Comparison of ENCODE assay signal across 19 cellular contexts in genomic region chr14:103127861-103128598, GRCh38. TPM values are rescaled to one million over a fixed set of nuclear protein-coding genes. Genes with fewer than 3 reads are reported as not detected.
DNase-seq lines count a peak whose midpoint lies in the region; ATAC-seq and TF ChIP-seq lines count a peak whose summit lies in the region.
"Had no signal": no experiment of that assay in that cellular context is flagged by ENCODE, and none has a peak within 500 bp of the region (broad histone marks: within the 10 kb centered on the region; RNA-seq: fewer than 3 reads in every experiment).

No MANE protein-coding gene starts in this region.

- no peak overlapping the region for H2AFZ ChIP-seq in neural progenitor cell (replicated peaks)

- H3K27me3 ChIP-seq in right cardiac atrium (ENCODE audit: control insufficient read depth, insufficient read depth), result no peaks in the 10 kb centered on the region
- peaks cover 55% of the 10 kb centered on the region for H3K27me3 ChIP-seq in neural progenitor cell

- H3K4me1 Mint-ChIP-seq in chondrocyte (ENCODE audit: low read depth) (peaks cover 48% of the 10 kb centered on the region), neural progenitor cell (peaks cover 26% of the 10 kb centered on the region)

- no peak overlapping the region for H3K4me3 Mint-ChIP-seq in chondrocyte (ENCODE audit: unreplicated experiment)
- peak overlapping the region; percentile 46 for H3K4me3 Mint-ChIP-seq in neural progenitor cell
- H3K4me3 Mint-ChIP-seq: effector memory CD8-positive, alpha-beta T cell had no signal

- H3K36me3 Mint-ChIP-seq in chondrocyte (ENCODE audit: low read depth) (no peaks in the 10 kb centered on the region), neural progenitor cell (no peaks in the 10 kb centered on the region)

- 91% methylated on average over 16 of the region's 16 CpGs for WGBS in right cardiac atrium

- peaks cover 14% of the 10 kb centered on the region for H4K20me1 ChIP-seq in neural progenitor cell (ENCODE audit: low read depth)

- H3K27ac Mint-ChIP-seq in chondrocyte (ENCODE audit: unreplicated experiment) (no peak overlapping the region), neural progenitor cell (no peak overlapping the region)
- H3K27ac Mint-ChIP-seq: effector memory CD8-positive, alpha-beta T cell had no signal

- H3K79me2 ChIP-seq in neural progenitor cell (ENCODE audit: low read depth), result no peaks in the 10 kb centered on the region

- H3K9me3 Mint-ChIP-seq in chondrocyte (ENCODE audit: low read depth) (no peaks in the 10 kb centered on the region), neural progenitor cell (no peaks in the 10 kb centered on the region)
- H3K9me3 Mint-ChIP-seq: effector memory CD8-positive, alpha-beta T cell had no signal

- H3K9ac ChIP-seq in neural progenitor cell, result no peak overlapping the region

- DNase-seq in right cardiac atrium (peak in 2 of 3 donors; percentile 39 to 60), cardiac septum (ENCODE audit: low spot score) (no peak), chondrocyte (ENCODE audit: low spot score) (peak; percentile 92), neural progenitor cell (ENCODE audit: low spot score) (no peak), nucleus accumbens (lab: John Stamatoyannopoulos, UW) (no peak), iPS-NIHi11 (ENCODE audit: low spot score) (no peak)
- DNase-seq: effector memory CD8-positive, alpha-beta T cell; Karpas-422; NCI-H2081 treated with DMSO at 0.1 percent for 48 hours; SIG-M5; sigmoid colon; stimulated activated naive CD4-positive, alpha-beta T cell; T1000 had no signal

- H3K27ac ChIP-seq in right cardiac atrium (ENCODE audit: low read length), result no peak overlapping the region
- H3K27ac ChIP-seq in neural progenitor cell, result no peak overlapping the region

- peaks cover 14% of the 10 kb centered on the region for H3F3A ChIP-seq in neural progenitor cell (ENCODE audit: low read depth)

- ATAC-seq in right cardiac atrium (no peak), GM21786 (IDR thresholded peaks at IDR 0.05; ENCODE audit: unreplicated experiment) (no peak), HG03025 (IDR thresholded peaks at IDR 0.05; ENCODE audit: low FRiP score, unreplicated experiment) (no peak)
- ATAC-seq: effector memory CD8-positive, alpha-beta T cell had no signal

- H3K9me3 ChIP-seq in right cardiac atrium (ENCODE audit: control insufficient read depth, low read length) (no peaks in the 10 kb centered on the region), neural progenitor cell (ENCODE audit: low read depth) (no peaks in the 10 kb centered on the region)
- H3K9me3 ChIP-seq: HAP-1, sigmoid colon had no signal

- peaks cover 2% of the 10 kb centered on the region for H3K27me3 Mint-ChIP-seq in chondrocyte (ENCODE audit: low read depth)
- peaks cover 19% of the 10 kb centered on the region for H3K27me3 Mint-ChIP-seq in neural progenitor cell (ENCODE audit: insufficient read depth, low read depth)

- intact Hi-C loops in right cardiac atrium (cut with DNase I), result loop anchor here in 1 of 4 donors (10.0 kb wide), 1 partner anchor 57 kb away; no protein-coding TSS in a partner anchor
- intact Hi-C loops in cardiac septum (cut with DNase I), result no loop called here

- no peak overlapping the region for H3K4me3 ChIP-seq in right cardiac atrium (ENCODE audit: low read length)
- H3K4me3 ChIP-seq in neural progenitor cell, result no peak overlapping the region
- H3K4me3 ChIP-seq: HAP-1 had no signal

- no peaks in the 10 kb centered on the region for H3K36me3 ChIP-seq in neural progenitor cell

- H3K4me1 ChIP-seq in right cardiac atrium (ENCODE audit: control insufficient read depth, insufficient read depth, low read length) (peaks cover 2% of the 10 kb centered on the region), neural progenitor cell (peaks cover 6% of the 10 kb centered on the region)

- no peak overlapping the region for H3K4me2 ChIP-seq in neural progenitor cell

- no peak for TF ChIP-seq CTCF in chondrocyte (IDR thresholded peaks at IDR 0.05)
- no peak for TF ChIP-seq CTCF in neural progenitor cell (IDR thresholded peaks at IDR 0.05)

RNA-seq across cellular contexts. Expression of gene TNFAIP2, which starts 4.8 kb away (rescaled TPM):
- total RNA-seq in right cardiac atrium (10 to 100 TPM; 41.5 to 51.3 (median 49.4) TPM), cardiac septum (31.3 TPM), chondrocyte (1.9 to 16.7 TPM (median 13.3 TPM) in 3 replicates), neural progenitor cell (ENCODE audit: low replicate concordance) (5.3 and 14.0 TPM in 2 replicates)
- 46.7 TPM for polyA plus RNA-seq in right cardiac atrium

RNA-seq across cellular contexts. Expression of gene EXOC3L4, which starts 33.5 kb away (rescaled TPM):
- total RNA-seq in right cardiac atrium (1 to 10 TPM in 3 of 4 donors, under 1 TPM in 1; 0.63 to 2.5 (median 1.1) TPM), cardiac septum (0.46 TPM), chondrocyte (not detected in 3 replicates), neural progenitor cell (ENCODE audit: low replicate concordance) (not detected in 2 replicates)
- 1.4 TPM for polyA plus RNA-seq in right cardiac atrium
- total RNA-seq: A673, glomerular endothelial cell had no signal

RNA-seq across cellular contexts. Expression of gene LBHD2, which starts 44.0 kb away (rescaled TPM):
- total RNA-seq in right cardiac atrium (not detected), cardiac septum (not detected), chondrocyte (not detected in 3 replicates), neural progenitor cell (ENCODE audit: low replicate concordance) (not detected in 2 replicates)
- polyA plus RNA-seq in right cardiac atrium, result not detected
- total RNA-seq: glomerular endothelial cell, kidney, sigmoid colon had no signal

Comparison
In these comparisons a context has a peak if more than half of its experiments do, and no peak if none do; other contexts are left out.
1. DNase-seq: peak in right cardiac atrium (2 of 3) and chondrocyte (single experiment); none in cardiac septum (single experiment), neural progenitor cell (single experiment), nucleus accumbens (0 of 56) and iPS-NIHi11 (single experiment).